In the genomic region with DNA sequence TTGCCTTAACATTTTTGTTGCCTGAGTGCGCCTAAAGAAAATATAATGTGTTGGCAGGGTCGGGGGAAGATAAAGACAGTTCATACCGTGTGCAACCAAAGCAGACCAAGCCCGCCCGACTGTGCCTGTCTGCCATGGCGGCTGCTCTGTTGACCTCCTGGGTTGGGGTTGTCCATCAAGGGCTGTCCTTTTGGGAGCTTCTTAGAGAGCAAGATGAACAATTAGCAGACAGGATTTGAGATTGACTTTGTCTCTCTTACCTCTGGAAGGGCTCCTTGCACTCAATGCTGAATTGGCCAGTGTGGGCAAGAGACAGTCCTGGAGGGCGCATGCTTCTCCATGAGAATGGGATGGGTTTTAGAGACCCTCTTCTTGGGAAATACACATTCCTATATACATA, we compare ENCODE assay signal across 16 cellular contexts.
DNase-seq lines count a peak whose midpoint lies in the region; ATAC-seq and TF ChIP-seq lines count a peak whose summit lies in the region.
"Had no signal": no experiment of that assay in that cellular context is flagged by ENCODE, and none has a peak within 500 bp of the region (broad histone marks: within the 10 kb centered on the region; RNA-seq: fewer than 3 reads in every experiment).

No MANE protein-coding gene starts in this region.

- DNase-seq in right atrium auricular region (ENCODE audit: low spot score) (peak; percentile 23), heart right ventricle (no peak), endothelial cell (ENCODE audit: low spot score) (no peak), mesenteric fat pad (ENCODE audit: low spot score) (peak; percentile 53), testis (peak; percentile 5), hippocampal formation (lab: John Stamatoyannopoulos, UW) (no peak), DMS153 treated with DMSO at 0.1 percent for 48 hours (lab: John Stamatoyannopoulos, UW; ENCODE audit: unreplicated experiment) (no peak)
- DNase-seq: C1 segment of cervical spinal cord; Calu3; CD4-positive, alpha-beta memory T cell; COR-L47; DND-41; HFFc6 had no signal

- H3K36me3 ChIP-seq in right atrium auricular region, result no peaks in the 10 kb centered on the region
- no peaks in the 10 kb centered on the region for H3K36me3 ChIP-seq in heart right ventricle
- no peaks in the 10 kb centered on the region for H3K36me3 ChIP-seq in testis (ENCODE audit: low read depth, missing control alignments)
- H3K36me3 ChIP-seq: HAP-1 had no signal

- no peaks in the 10 kb centered on the region for H3K27me3 ChIP-seq in right atrium auricular region
- peaks cover 0 to 61% (median 25%) of the 10 kb centered on the region in 7 donors for H3K27me3 ChIP-seq in heart right ventricle
- no peaks in the 10 kb centered on the region for H3K27me3 ChIP-seq in testis

- H3K4me1 Mint-ChIP-seq in endothelial cell (ENCODE audit: unreplicated experiment), result peaks cover 3% of the 10 kb centered on the region
- H3K4me1 Mint-ChIP-seq: CD4-positive, alpha-beta memory T cell; GM23338 had no signal

- intact Hi-C loops in heart right ventricle (cut with DNase I), result no loop called here
- intact Hi-C loops in testis (cut with DNase I; ENCODE audit: low total_unique reads), result no loop called here

- H3K4me3 ChIP-seq in right atrium auricular region, result no peak overlapping the region
- no peak overlapping the region for H3K4me3 ChIP-seq in heart right ventricle
- H3K4me3 ChIP-seq in testis, result no peak overlapping the region
- H3K4me3 ChIP-seq: GM23338, HAP-1 had no signal

- ATAC-seq in heart right ventricle (no peak), HG02623 (IDR thresholded peaks at IDR 0.05; ENCODE audit: unreplicated experiment) (no peak)
- ATAC-seq: GM23338 had no signal

- TF ChIP-seq CTCF in right atrium auricular region (IDR thresholded peaks at IDR 0.05) (no peak), heart right ventricle (IDR thresholded peaks at IDR 0.05) (no peak), endothelial cell (IDR thresholded peaks at IDR 0.05; ENCODE audit: unreplicated experiment) (no peak), testis (IDR thresholded peaks at IDR 0.05) (no peak)

- peaks cover 29% of the 10 kb centered on the region for H3K36me3 Mint-ChIP-seq in endothelial cell (ENCODE audit: low read depth, unreplicated experiment)
- H3K36me3 Mint-ChIP-seq: CD4-positive, alpha-beta memory T cell had no signal

- H3K4me3 Mint-ChIP-seq in endothelial cell (ENCODE audit: unreplicated experiment), result peak overlapping the region; percentile 47
- H3K4me3 Mint-ChIP-seq: CD4-positive, alpha-beta memory T cell; GM23338; HFFc6 had no signal

- H3K4me1 ChIP-seq in right atrium auricular region (no peaks in the 10 kb centered on the region), heart right ventricle (no peaks in the 10 kb centered on the region), testis (no peaks in the 10 kb centered on the region)
- H3K4me1 ChIP-seq: HAP-1 had no signal

- H3K9me3 Mint-ChIP-seq in endothelial cell (ENCODE audit: unreplicated experiment), result peaks cover 47% of the 10 kb centered on the region

- 84 to 92% methylated on average over 7 of the region's 7 CpGs for WGBS in heart right ventricle, 2 donors
- 89% methylated on average over 7 of the region's 7 CpGs for WGBS in testis, 2 donors

- TF ChIP-seq POLR2A in testis (IDR thresholded peaks at IDR 0.05), result no peak

- H3K27ac Mint-ChIP-seq in endothelial cell (ENCODE audit: unreplicated experiment), result no peak overlapping the region
- H3K27ac Mint-ChIP-seq: CD4-positive, alpha-beta memory T cell; GM23338; HFFc6 had no signal

- H3K9me3 ChIP-seq in right atrium auricular region, result no peaks in the 10 kb centered on the region
- no peaks in the 10 kb centered on the region for H3K9me3 ChIP-seq in heart right ventricle
- no peaks in the 10 kb centered on the region for H3K9me3 ChIP-seq in testis
- H3K9me3 ChIP-seq: HAP-1 had no signal

- peaks cover 5% of the 10 kb centered on the region for H3K27me3 Mint-ChIP-seq in endothelial cell (ENCODE audit: unreplicated experiment)

- H3K27ac ChIP-seq in right atrium auricular region (no peak overlapping the region), heart right ventricle (no peak overlapping the region), testis (no peak overlapping the region)

Comparison
In these comparisons a context has a peak if more than half of its experiments do, and no peak if none do; other contexts are left out.
1. DNase-seq: peak in right atrium auricular region (single experiment), mesenteric fat pad (single experiment) and testis (single experiment); none in heart right ventricle (0 of 2), endothelial cell (single experiment), hippocampal formation (0 of 2) and DMS153 treated with DMSO at 0.1 percent for 48 hours (single experiment).